Comparison of ENCODE assay signal across 1 cellular context in genomic region chr10:85548038-85548437, GRCh38.
A peak's percentile ranks its signal among the peaks of the same experiment; 100 is the strongest.
TF ChIP-seq lines count a peak whose summit lies in the region.

No MANE protein-coding gene starts in this region.

TF ChIP-seq in SK-N-SH, 30 proteins besides CTCF, POLR2A, EP300 and RAD21 (continued from another document):
- TF ChIP-seq REST (IDR thresholded peaks at IDR 0.05; ENCODE audit: low read depth, low read length) = no peak
- TF ChIP-seq YY1 (IDR thresholded peaks at IDR 0.05; ENCODE audit: low read depth) = no peak
- TF ChIP-seq SMC3 (IDR thresholded peaks at IDR 0.05; ENCODE audit: low read depth, low read length) = peak; percentile 51; the same call in 1 of the 2 replicates
- TF ChIP-seq POLR2AphosphoS5 (IDR thresholded peaks at IDR 0.05; ENCODE audit: low read depth, low read length) = no peak
- TF ChIP-seq EZH2phosphoT487 (IDR thresholded peaks at IDR 0.05; ENCODE audit: borderline replicate concordance, low read depth) = no peak
